In genomic region chr13:46551410-46552301, GRCh38 we compare ENCODE assay signal across 8 cellular contexts. TPM values are rescaled to one million over a fixed set of nuclear protein-coding genes. Genes with fewer than 3 reads are reported as not detected.
DNase-seq lines count a peak whose midpoint lies in the region; ATAC-seq and TF ChIP-seq lines count a peak whose summit lies in the region.

No MANE protein-coding gene starts in this region.

- DNase-seq in CD8-positive, alpha-beta memory T cell = peak; percentile 44 to 74 (median 57)
- DNase-seq in activated T-helper 1 cell treated with Interleukin-2 at 50 U/mL for 16 hours (ENCODE audit: low read depth) (peak; percentile 35), fibroblast of pulmonary artery (ENCODE audit: low read depth) (peak; percentile 79), cortex of kidney (lab: John Stamatoyannopoulos, UW) (no peak)
- DNase-seq in stimulated activated naive CD8-positive, alpha-beta T cell treated with anti-CD3 and anti-CD28 coated beads, Interleukin-15, Interleukin-2, amounts not matched to agents 100 U/mL and 50 U/mL, for 24 hours = peak; percentile 82

- H4K20me1 ChIP-seq in OCI-LY3 (ENCODE audit: insufficient read depth, low read length) = peaks cover 21% of the 10 kb centered on the region

- peaks cover 39 to 43% (median 42%) of the 10 kb centered on the region in 3 donors for H3K4me1 Mint-ChIP-seq in CD8-positive, alpha-beta memory T cell
- H3K4me1 Mint-ChIP-seq in nephron = peaks cover 33% of the 10 kb centered on the region

- H3K4me1 ChIP-seq in CD8-positive, alpha-beta memory T cell (ENCODE audit: insufficient read depth, low read length) = peaks cover 34% of the 10 kb centered on the region
- H3K4me1 ChIP-seq in HUES48 (ENCODE audit: control insufficient read depth, insufficient read depth, low read length) (peaks cover 6% of the 10 kb centered on the region), OCI-LY3 (ENCODE audit: low read length) (peaks cover 38% of the 10 kb centered on the region)

- H3K27ac Mint-ChIP-seq in CD8-positive, alpha-beta memory T cell = peak overlapping the region in 6 of 8 donors; percentile 87 to 96 (median 93)
- H3K27ac Mint-ChIP-seq in nephron = peak overlapping the region; percentile 40 to 90 (median 84)

- peak overlapping the region; percentile 93 to 97 (median 95) for H3K4me3 Mint-ChIP-seq in CD8-positive, alpha-beta memory T cell
- peak overlapping the region; percentile 98 to 99 (median 99) for H3K4me3 Mint-ChIP-seq in nephron

- POLR2A ChIA-PET in CD8-positive, alpha-beta memory T cell (lab: Charles Lee) = interaction anchor here (0.6 kb wide), 2 partner anchors 10 to 119 kb away, joined by 3 read pairs; no protein-coding TSS in a partner anchor

- H3K4me2 ChIP-seq in OCI-LY3 (ENCODE audit: low read length) = peak overlapping the region; percentile 99

- H2AFZ ChIP-seq in OCI-LY3 (ENCODE audit: low read depth, low read length) = peak overlapping the region; percentile 74

- peaks cover 0 to 12% (median 0%) of the 10 kb centered on the region in 3 donors for H3K36me3 Mint-ChIP-seq in CD8-positive, alpha-beta memory T cell
- no peaks in the 10 kb centered on the region for H3K36me3 Mint-ChIP-seq in nephron (ENCODE audit: low read depth)

- H3K79me2 ChIP-seq in OCI-LY3 (ENCODE audit: low read length) = peaks cover 47% of the 10 kb centered on the region

- no peaks in the 10 kb centered on the region for H3K27me3 ChIP-seq in CD8-positive, alpha-beta memory T cell (ENCODE audit: insufficient read depth, low read length, poor library complexity, severe bottlenecking)
- H3K27me3 ChIP-seq in HUES48 (ENCODE audit: control insufficient read depth, insufficient read depth, low read length) (peaks cover 11% of the 10 kb centered on the region), OCI-LY3 (ENCODE audit: low read depth, low read length) (no peaks in the 10 kb centered on the region)

- CTCF ChIA-PET in CD8-positive, alpha-beta memory T cell (lab: Charles Lee) = interaction anchor here (0.6 to 3.1 kb wide), 39 partner anchors 9 to 250 kb away, joined by 3 to 27 read pairs (median 4); partner anchors contain the start of gene ESD

- H3K9me3 Mint-ChIP-seq in CD8-positive, alpha-beta memory T cell = no peaks in the 10 kb centered on the region
- H3K9me3 Mint-ChIP-seq in nephron = no peaks in the 10 kb centered on the region

- ATAC-seq in stimulated activated naive CD8-positive, alpha-beta T cell treated with anti-CD3 and anti-CD28 coated beads, Interleukin-15, Interleukin-2, amounts not matched to agents 100 U/mL and 50 U/mL, for 24 hours = peak; percentile 17

- H3K27me3 Mint-ChIP-seq in CD8-positive, alpha-beta memory T cell = peaks cover 5 to 8% of the 10 kb centered on the region in 2 donors
- H3K27me3 Mint-ChIP-seq in nephron (ENCODE audit: low read depth) = peaks cover 12% of the 10 kb centered on the region

- TF ChIP-seq CTCF in OCI-LY3 (IDR thresholded peaks at IDR 0.05; ENCODE audit: low read depth, low read length) (peak; percentile 93), fibroblast of pulmonary artery (IDR thresholded peaks at IDR 0.05; ENCODE audit: low read length, missing control alignments) (peak; percentile 93), nephron (IDR thresholded peaks at IDR 0.05; ENCODE audit: unreplicated experiment in 3 of 3) (peak; percentile 72 to 75 (median 72))

- peak overlapping the region; percentile 85 for H3K4me3 ChIP-seq in CD8-positive, alpha-beta memory T cell (ENCODE audit: low read length)
- H3K4me3 ChIP-seq in HUES48 (ENCODE audit: low read depth, low read length) = peak overlapping the region; percentile 74
- H3K4me3 ChIP-seq in OCI-LY3 (ENCODE audit: low read length) = peak overlapping the region; percentile 83
- peak overlapping the region; percentile 94 for H3K4me3 ChIP-seq in fibroblast of pulmonary artery (replicated peaks; ENCODE audit: low read depth, low read length)

- H3K9ac ChIP-seq in HUES48 (ENCODE audit: low read depth, low read length) (no peak overlapping the region), OCI-LY3 (ENCODE audit: low read length) (peak overlapping the region; percentile 93)

- no peak overlapping the region for H3K27ac ChIP-seq in CD8-positive, alpha-beta memory T cell (ENCODE audit: low read depth, low read length)
- H3K27ac ChIP-seq in HUES48 (ENCODE audit: low read depth, low read length) (no peak overlapping the region), OCI-LY3 (ENCODE audit: low read length) (peak overlapping the region; percentile 61; the same call in 1 of the 2 replicates)

- H3K36me3 ChIP-seq in CD8-positive, alpha-beta memory T cell (ENCODE audit: insufficient read depth, low read length) = no peaks in the 10 kb centered on the region
- no peaks in the 10 kb centered on the region for H3K36me3 ChIP-seq in HUES48 (ENCODE audit: control insufficient read depth, insufficient read depth, low read length)
- no peaks in the 10 kb centered on the region for H3K36me3 ChIP-seq in OCI-LY3 (replicated peaks; ENCODE audit: low read depth, low read length)

- no peaks in the 10 kb centered on the region for H3K9me3 ChIP-seq in CD8-positive, alpha-beta memory T cell (ENCODE audit: low read length)
- no peaks in the 10 kb centered on the region for H3K9me3 ChIP-seq in HUES48 (ENCODE audit: control insufficient read depth, insufficient read depth, low read length)
- no peaks in the 10 kb centered on the region for H3K9me3 ChIP-seq in OCI-LY3 (ENCODE audit: insufficient read depth, low read length)

RNA-seq across cellular contexts. Expression of gene LRCH1, which starts 1.3 kb away (rescaled TPM):
- total RNA-seq in CD8-positive, alpha-beta memory T cell = 10 to 100 TPM; 16.7 to 17.8 TPM
- polyA plus RNA-seq in CD8-positive, alpha-beta memory T cell = 4.9 TPM
